In genomic region chr14:93295541-93296220, GRCh38 we compare ENCODE assay signal across 23 cellular contexts. TPM values are rescaled to one million over a fixed set of nuclear protein-coding genes. Genes with fewer than 3 reads are reported as not detected.
"Had no signal": no experiment of that assay in that cellular context is flagged by ENCODE, and none has a peak within 500 bp of the region (broad histone marks: within the 10 kb centered on the region; RNA-seq: fewer than 3 reads in every experiment).

No MANE protein-coding gene starts in this region.

- H3K4me3 Mint-ChIP-seq: activated CD4-positive, alpha-beta T cell treated with anti-CD3 and anti-CD28 coated beads, Interleukin-2, amount 10 ng/mL, durations not matched to agents 7 days and 5 days; activated naive CD8-positive, alpha-beta T cell treated with anti-CD3 and anti-CD28 coated beads, Interleukin-2, amount 10 ng/mL, durations not matched to agents 7 days and 5 days; naive B cell; stimulated activated effector memory CD8-positive, alpha-beta T cell treated with anti-CD3 and anti-CD28 coated beads, Interleukin-12 subunit alpha, Interleukin-12 subunit beta, amount 100 ng/mL, for 72 hours had no signal

- H3K9me3 Mint-ChIP-seq: activated CD4-positive, alpha-beta T cell treated with anti-CD3 and anti-CD28 coated beads, Interleukin-2, amount 10 ng/mL, durations not matched to agents 7 days and 5 days; activated naive CD8-positive, alpha-beta T cell treated with anti-CD3 and anti-CD28 coated beads, Interleukin-2, amount 10 ng/mL, durations not matched to agents 7 days and 5 days; naive B cell; stimulated activated effector memory CD8-positive, alpha-beta T cell treated with anti-CD3 and anti-CD28 coated beads, Interleukin-12 subunit alpha, Interleukin-12 subunit beta, amount 100 ng/mL, for 72 hours had no signal

- FAIRE-seq: endothelial cell of umbilical vein, kidney had no signal

- H2AFZ ChIP-seq: parathyroid adenoma had no signal

- H3K36me3 ChIP-seq: uterus had no signal

- H3K9ac ChIP-seq: parathyroid adenoma had no signal

- ATAC-seq: left lung; stimulated activated effector memory CD8-positive, alpha-beta T cell treated with anti-CD3 and anti-CD28 coated beads, Interleukin-12 subunit alpha, Interleukin-12 subunit beta, amount 100 ng/mL, for 72 hours had no signal

- H3K9me3 ChIP-seq: esophagus squamous epithelium, left lung, tibial nerve, uterus had no signal

- H3K27ac Mint-ChIP-seq: activated CD4-positive, alpha-beta T cell treated with anti-CD3 and anti-CD28 coated beads, Interleukin-2, amount 10 ng/mL, durations not matched to agents 7 days and 5 days; activated naive CD8-positive, alpha-beta T cell treated with anti-CD3 and anti-CD28 coated beads, Interleukin-2, amount 10 ng/mL, durations not matched to agents 7 days and 5 days; stimulated activated effector memory CD8-positive, alpha-beta T cell treated with anti-CD3 and anti-CD28 coated beads, Interleukin-12 subunit alpha, Interleukin-12 subunit beta, amount 100 ng/mL, for 72 hours had no signal

- H3K4me3 ChIP-seq: esophagus squamous epithelium, left lung, tibial nerve, uterus had no signal

- H3K27ac ChIP-seq: esophagus squamous epithelium, left lung, parathyroid adenoma, tibial nerve, uterus had no signal

- DNase-seq: activated CD4-positive, alpha-beta T cell treated with anti-CD3 and anti-CD28 coated beads, Interleukin-2, amount 10 ng/mL, durations not matched to agents 7 days and 5 days; activated CD4-positive, CD25-positive, alpha-beta regulatory T cell; activated CD8-positive, alpha-beta memory T cell treated with anti-CD3 and anti-CD28 coated beads for 24 hours; activated naive CD4-positive, alpha-beta T cell; activated naive CD8-positive, alpha-beta T cell treated with anti-CD3 and anti-CD28 coated beads, Interleukin-2, amount 10 ng/mL, durations not matched to agents 7 days and 5 days; anterior cingulate cortex; cortex of kidney; effector CD4-positive, alpha-beta T cell; esophagus squamous epithelium; hippocampal formation; kidney; left lung; mammary epithelial cell; naive B cell; uterus had no signal

- H3K27me3 ChIP-seq: esophagus squamous epithelium, left lung, tibial nerve, uterus had no signal

- H3K27me3 Mint-ChIP-seq: activated CD4-positive, alpha-beta T cell treated with anti-CD3 and anti-CD28 coated beads, Interleukin-2, amount 10 ng/mL, durations not matched to agents 7 days and 5 days; activated naive CD8-positive, alpha-beta T cell treated with anti-CD3 and anti-CD28 coated beads, Interleukin-2, amount 10 ng/mL, durations not matched to agents 7 days and 5 days; naive B cell had no signal

RNA-seq across cellular contexts. Expression of gene COX8C, which starts 51.3 kb away (rescaled TPM):
- total RNA-seq: activated CD4-positive, alpha-beta T cell treated with anti-CD3 and anti-CD28 coated beads, Interleukin-2, amount 10 ng/mL, durations not matched to agents 7 days and 5 days; activated naive CD8-positive, alpha-beta T cell treated with anti-CD3 and anti-CD28 coated beads, Interleukin-2, amount 10 ng/mL, durations not matched to agents 7 days and 5 days; endothelial cell of umbilical vein; esophagus squamous epithelium; fibroblast of villous mesenchyme; glomerular endothelial cell; kidney; left lung; mammary epithelial cell; mononuclear cell; subcutaneous adipose tissue; tibial nerve; uterus had no signal
- polyA plus RNA-seq: endothelial cell of umbilical vein, mammary epithelial cell had no signal
